17 cellular contexts compared by ENCODE assay signal in genomic region chr6:38039497-38039896, GRCh38.
DNase-seq lines count a peak whose midpoint lies in the region; ATAC-seq, FAIRE-seq and TF ChIP-seq lines count a peak whose summit lies in the region.
"Had no signal": no experiment of that assay in that cellular context is flagged by ENCODE, and none has a peak within 500 bp of the region (broad histone marks: within the 10 kb centered on the region; RNA-seq: fewer than 3 reads in every experiment).

No MANE protein-coding gene starts in this region.

- H3K79me2 ChIP-seq in smooth muscle cell (ENCODE audit: low read depth), result peaks cover 75% of the 10 kb centered on the region

- H3K9me3 ChIP-seq in SK-N-MC (ENCODE audit: low read depth, low read length), result no peaks in the 10 kb centered on the region
- no peaks in the 10 kb centered on the region for H3K9me3 ChIP-seq in smooth muscle cell (replicated peaks; ENCODE audit: low read depth)
- H3K9me3 ChIP-seq in kidney (ENCODE audit: control insufficient read depth in 1 of 2, low read length in 2 of 2), result no peaks in the 10 kb centered on the region
- H3K9me3 ChIP-seq: HAP-1 had no signal

- peaks cover 14% of the 10 kb centered on the region for H3K4me1 ChIP-seq in smooth muscle cell (ENCODE audit: low read depth)
- peaks cover 0 to 13% of the 10 kb centered on the region in 2 donors for H3K4me1 ChIP-seq in kidney (ENCODE audit: control insufficient read depth in 1 of 2, insufficient read depth in 1 of 2, low read depth in 1 of 2, low read length in 2 of 2)

- intact Hi-C loops in left ventricle myocardium superior (cut with micrococcal nuclease) (no loop called here), kidney (cut with DNase I) (no loop called here)

- H3K9ac ChIP-seq in SK-N-MC (ENCODE audit: insufficient read length) (no peak overlapping the region), smooth muscle cell (ENCODE audit: low read depth) (no peak overlapping the region), kidney (ENCODE audit: low read length in 2 of 2) (no peak overlapping the region)

- H3K27ac ChIP-seq in SK-N-MC (peak overlapping the region; percentile 63; the same call in 1 of the 2 replicates), smooth muscle cell (ENCODE audit: low read depth) (peak overlapping the region; percentile 62), kidney (ENCODE audit: low read depth in 2 of 2, low read length in 2 of 2) (no peak overlapping the region)

- FAIRE-seq in kidney (lab: Jason Lieb, UNC), result no peak
- FAIRE-seq: GM19239, H1 had no signal

- DNase-seq in ELR (ENCODE audit: low read depth), result peak; percentile 56
- no peak for DNase-seq in SK-N-MC (ENCODE audit: low read depth, low spot score)
- peak; percentile 4 for DNase-seq in hepatic stellate cell (ENCODE audit: low spot score)
- no peak for DNase-seq in smooth muscle cell (lab: John Stamatoyannopoulos, UW; ENCODE audit: unreplicated experiment)
- no peak for DNase-seq in left ventricle myocardium superior
- no peak for DNase-seq in SK-N-DZ (ENCODE audit: low spot score)
- no peak for DNase-seq in kidney
- DNase-seq: ACHN; C1 segment of cervical spinal cord; Calu3; CD4-positive, alpha-beta T cell; DMS 273 treated with DMSO at 0.1 percent for 48 hours; GDM1; HFFc6 had no signal

- WGBS in smooth muscle cell (ENCODE audit: low lambda C conversion rate), result 65% methylated on average over 2 of the region's 2 CpGs

- TF ChIP-seq CTCF in smooth muscle cell (IDR thresholded peaks at IDR 0.05; ENCODE audit: borderline replicate concordance, insufficient read depth, poor library complexity, severe bottlenecking), result no peak
- TF ChIP-seq CTCF in kidney (IDR thresholded peaks at IDR 0.05; ENCODE audit: borderline replicate concordance, extremely low read depth, insufficient read depth), result no peak

- H3K4me3 ChIP-seq in SK-N-MC (no peak overlapping the region), smooth muscle cell (no peak overlapping the region), kidney (ENCODE audit: low read length in 2 of 2) (no peak overlapping the region)
- H3K4me3 ChIP-seq: HAP-1 had no signal

- H3F3A ChIP-seq in smooth muscle cell (ENCODE audit: low read depth), result no peaks in the 10 kb centered on the region

- H3K36me3 ChIP-seq in SK-N-MC (ENCODE audit: insufficient read depth, low read length), result no peaks in the 10 kb centered on the region
- no peaks in the 10 kb centered on the region for H3K36me3 ChIP-seq in smooth muscle cell (ENCODE audit: low read depth)
- H3K36me3 ChIP-seq in kidney (ENCODE audit: control insufficient read depth in 1 of 2, insufficient read depth in 2 of 2, low read length in 2 of 2), result no peaks in the 10 kb centered on the region
- H3K36me3 ChIP-seq: HAP-1 had no signal

- no peak overlapping the region for H2AFZ ChIP-seq in smooth muscle cell (ENCODE audit: low read depth)

- ATAC-seq in left ventricle myocardium superior, result no peak

- H4K20me1 ChIP-seq in smooth muscle cell (ENCODE audit: low read depth), result peaks cover 95% of the 10 kb centered on the region

- H3K4me2 ChIP-seq in smooth muscle cell, result peak overlapping the region; percentile 42

- H3K27me3 ChIP-seq in smooth muscle cell (ENCODE audit: low read depth), result no peaks in the 10 kb centered on the region

Comparison
In these comparisons a context has a peak if more than half of its experiments do, and no peak if none do; other contexts are left out.
1. DNase-seq: peak in ELR (single experiment) and hepatic stellate cell (single experiment); none in SK-N-MC (single experiment), smooth muscle cell (single experiment), left ventricle myocardium superior (single experiment), SK-N-DZ (single experiment) and kidney (single experiment).
2. H3K27ac ChIP-seq: peak in SK-N-MC (single experiment) and smooth muscle cell (single experiment); none in kidney (0 of 2).